In the genomic region with DNA sequence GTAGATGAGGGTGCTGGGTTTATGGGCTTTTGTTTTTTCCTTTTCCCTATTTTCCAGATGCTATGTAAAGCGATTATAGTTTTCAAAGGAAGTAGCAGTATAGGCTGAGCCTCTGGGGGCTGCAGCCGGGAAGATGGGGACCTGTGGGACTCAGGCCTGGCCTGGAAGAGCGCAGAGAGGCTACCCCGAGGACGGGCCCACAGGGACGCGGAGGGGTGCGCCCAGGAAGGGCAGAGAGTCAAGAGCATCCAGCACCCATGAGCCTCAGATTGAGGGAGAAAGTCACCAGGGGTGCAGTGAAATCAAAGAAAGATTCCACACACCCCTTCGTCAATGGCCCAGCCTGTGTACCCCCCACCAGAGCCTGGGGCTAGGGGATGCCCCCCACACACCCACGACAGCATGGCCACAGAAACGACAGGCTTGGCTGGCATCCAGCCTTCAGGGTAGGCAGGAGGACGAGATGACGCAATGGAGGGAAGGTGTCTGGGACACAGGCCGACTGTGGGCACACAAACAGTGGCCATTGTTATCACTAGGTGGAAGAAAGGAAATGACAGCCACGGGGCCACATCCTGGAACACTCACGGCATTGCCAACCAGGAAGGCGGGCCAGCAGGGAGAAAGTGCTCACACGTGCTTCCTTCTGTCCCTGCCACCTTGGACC, we compare ENCODE assay signal across 8 cellular contexts. TPM values are rescaled to one million over a fixed set of nuclear protein-coding genes. Genes with fewer than 3 reads are reported as not detected.
DNase-seq lines count a peak whose midpoint lies in the region; ATAC-seq and TF ChIP-seq lines count a peak whose summit lies in the region.

No MANE protein-coding gene starts in this region.

- no peak overlapping the region for H2BK120ac ChIP-seq in H9 (ENCODE audit: low read depth, low read length, poor library complexity, severe bottlenecking)

- no peak overlapping the region for H4K91ac ChIP-seq in H9 (ENCODE audit: insufficient read length, low read depth, low read length)

- H3K27me3 ChIP-seq in H9 (ENCODE audit: insufficient read depth, low read length) (no peaks in the 10 kb centered on the region), gastroesophageal sphincter (no peaks in the 10 kb centered on the region)

- no peak overlapping the region for H3K23ac ChIP-seq in H9 (ENCODE audit: insufficient read length, low read depth, low read length)

- no CpG with 5 or more reads among the region's 18 CpGs for WGBS in H9 (ENCODE audit: extremely low coverage, insufficient read length, low lambda C conversion rate)
- WGBS in gastroesophageal sphincter (ENCODE audit: low coverage in 1 of 2), 2 donors: 51 to 59% methylated on average over 7 of the region's 18 CpGs

- H3K4me3 Mint-ChIP-seq in H9: no peak overlapping the region

- peaks cover 5 to 16% of the 10 kb centered on the region in 2 experiments for H3K4me1 Mint-ChIP-seq in H9

- no peak overlapping the region for H3K18ac ChIP-seq in H9 (ENCODE audit: insufficient read length, low read depth, low read length)

- no peak overlapping the region for H2BK12ac ChIP-seq in H9 (ENCODE audit: insufficient read length, low read depth, low read length)

- H3K4me1 ChIP-seq in H9 (ENCODE audit: insufficient read depth, low read length) (no peaks in the 10 kb centered on the region; the same call in 1 of the 2 replicates), gastroesophageal sphincter (peaks cover 0 to 57% (median 14%) of the 10 kb centered on the region in 3 donors)

- H4K20me1 ChIP-seq in H9 (ENCODE audit: control insufficient read depth, insufficient read depth, insufficient read length): no peaks in the 10 kb centered on the region

- H3T11ph ChIP-seq in H9 (ENCODE audit: low read length): no peak overlapping the region

- no peaks in the 10 kb centered on the region for H3K23me2 ChIP-seq in H9 (ENCODE audit: insufficient read length, low read depth, low read length, poor library complexity, severe bottlenecking)

- peaks cover 3% of the 10 kb centered on the region; the same call in 1 of the 2 replicates for H3K27me3 Mint-ChIP-seq in H9 (ENCODE audit: low read depth)

- peak; percentile 48 for ATAC-seq in gastroesophageal sphincter
- ATAC-seq in HG02763 (IDR thresholded peaks at IDR 0.05; ENCODE audit: unreplicated experiment): no peak
- ATAC-seq in HG03095 (IDR thresholded peaks at IDR 0.05; ENCODE audit: unreplicated experiment): no peak
- ATAC-seq in HG03457 (IDR thresholded peaks at IDR 0.05; ENCODE audit: unreplicated experiment): no peak

- peaks cover 3 to 10% (median 10%) of the 10 kb centered on the region in 3 experiments; a peak in 6 of 7 replicates for H3K36me3 Mint-ChIP-seq in H9 (ENCODE audit: insufficient read depth in 1 of 3, low read depth in 3 of 3)

- TF ChIP-seq EP300 in gastroesophageal sphincter (IDR thresholded peaks at IDR 0.05): no peak

- no peaks in the 10 kb centered on the region for H3K79me2 ChIP-seq in H9 (ENCODE audit: insufficient read depth, low read length)

- no peak overlapping the region for H3K4me2 ChIP-seq in H9 (ENCODE audit: insufficient read depth, insufficient read length, low read length)

- no peaks in the 10 kb centered on the region for H3K79me1 ChIP-seq in H9 (ENCODE audit: insufficient read depth, low read depth, low read length, poor library complexity, severe bottlenecking)

- no peak overlapping the region for H2BK15ac ChIP-seq in H9 (ENCODE audit: low read depth, low read length)

- no peaks in the 10 kb centered on the region for H3K9me3 Mint-ChIP-seq in H9

- peak overlapping the region; percentile 16; the same call in 1 of the 2 replicates for H3K14ac ChIP-seq in H9 (ENCODE audit: insufficient read depth, low read length)

- H4K8ac ChIP-seq in H9 (replicated peaks; ENCODE audit: insufficient read length, low read depth, low read length): no peak overlapping the region

- H2BK5ac ChIP-seq in H9 (ENCODE audit: insufficient read length, low read length): no peak overlapping the region

- no peak overlapping the region for H2AK5ac ChIP-seq in H9 (ENCODE audit: insufficient read length, low read length)

- H3K36me3 ChIP-seq in gastroesophageal sphincter: peaks cover 0 to 15% of the 10 kb centered on the region in 2 donors

- no peaks in the 10 kb centered on the region for H3K9me3 ChIP-seq in H9 (ENCODE audit: control insufficient read depth, low read depth, low read length)
- no peaks in the 10 kb centered on the region for H3K9me3 ChIP-seq in gastroesophageal sphincter

- no peak overlapping the region for H3K27ac ChIP-seq in H9 (ENCODE audit: insufficient read length, low read depth, low read length)
- H3K27ac ChIP-seq in gastroesophageal sphincter: peak overlapping the region in 2 of 4 donors; percentile 39 to 50

- TF ChIP-seq CTCF in H9 (conservative IDR thresholded peaks at IDR 0.05) (no peak), gastroesophageal sphincter (IDR thresholded peaks at IDR 0.05) (no peak)

- H3K4ac ChIP-seq in H9 (ENCODE audit: low read depth, low read length): no peak overlapping the region

- peak overlapping the region in 1 of 3 experiments; percentile 30; a peak in 3 of 7 replicates for H3K27ac Mint-ChIP-seq in H9

- no peak for TF ChIP-seq POLR2A in gastroesophageal sphincter (IDR thresholded peaks at IDR 0.05)

- no peak overlapping the region for H3K9ac ChIP-seq in H9 (ENCODE audit: extremely low read depth, insufficient read length, low read length)

- H2BK20ac ChIP-seq in H9 (ENCODE audit: low read depth, low read length, poor library complexity, severe bottlenecking): no peak overlapping the region

- no peak overlapping the region for H3K56ac ChIP-seq in H9 (ENCODE audit: insufficient read length, low read depth, low read length)

- H4K5ac ChIP-seq in H9 (ENCODE audit: insufficient read length, low read depth, low read length): no peak overlapping the region

- no peak overlapping the region for H3K4me3 ChIP-seq in gastroesophageal sphincter

- DNase-seq in H9 (no peak), NCI-H2196 (lab: John Stamatoyannopoulos, UW; ENCODE audit: unreplicated experiment) (no peak)
- DNase-seq in activated CD8-positive, alpha-beta memory T cell treated with anti-CD3 and anti-CD28 coated beads for 4 hours (ENCODE audit: low read depth in 2 of 2): peak; percentile 26 to 55
- DNase-seq in stimulated activated CD8-positive, alpha-beta memory T cell treated with anti-CD3 and anti-CD28 coated beads, Interleukin-12 subunit alpha, Interleukin-12 subunit beta, amount 100 ng/mL, for 4 hours (ENCODE audit: low read depth): peak; percentile 54

- no peak overlapping the region for H2AFZ ChIP-seq in H9 (ENCODE audit: low read length)

RNA-seq across cellular contexts. Expression of a gene that starts 9.0 kb away (rescaled TPM):
- total RNA-seq in H9 (2021) (22.1 and 24.1 TPM in 2 replicates), gastroesophageal sphincter (10 to 100 TPM in 3 of 4 donors, 1 to 10 TPM in 1; 4.4 to 30.5 (median 22.0) TPM)

RNA-seq across cellular contexts. Expression of a gene that starts 29.2 kb away (rescaled TPM):
- total RNA-seq in H9 (2021): 5.8 and 6.7 TPM in 2 replicates
- total RNA-seq in gastroesophageal sphincter: 10 to 100 TPM; 21.2 to 93.7 (median 51.2) TPM

Comparison
In these comparisons a context has a peak if more than half of its experiments do, and no peak if none do; other contexts are left out.
1. DNase-seq: peak in activated CD8-positive, alpha-beta memory T cell treated with anti-CD3 and anti-CD28 coated beads for 4 hours (2 of 2) and stimulated activated CD8-positive, alpha-beta memory T cell treated with anti-CD3 and anti-CD28 coated beads, Interleukin-12 subunit alpha, Interleukin-12 subunit beta, amount 100 ng/mL, for 4 hours (single experiment); none in H9 (single experiment) and NCI-H2196 (single experiment).